ENCODE assay signal across 26 cellular contexts in genomic region chr3:43094381-43094780, GRCh38.
"Had no signal": no experiment of that assay in that cellular context is flagged by ENCODE, and none has a peak within 500 bp of the region (broad histone marks: within the 10 kb centered on the region; RNA-seq: fewer than 3 reads in every experiment).

No MANE protein-coding gene starts in this region.

- H3K4me1 ChIP-seq: breast epithelium, spleen had no signal

- H3K27me3 ChIP-seq: breast epithelium, spleen, suprapubic skin, tibial nerve had no signal

- H3K27ac ChIP-seq: breast epithelium, coronary artery, spleen, suprapubic skin, tibial nerve, VCaP had no signal

- H3K27me3 Mint-ChIP-seq: activated naive CD4-positive, alpha-beta T cell treated with anti-CD3 and anti-CD28 coated beads, Interleukin-2, amount 10 ng/mL, durations not matched to agents 7 days and 5 days; activated naive CD8-positive, alpha-beta T cell treated with anti-CD3 and anti-CD28 coated beads, Interleukin-2, amount 10 ng/mL, durations not matched to agents 7 days and 5 days; central memory CD8-positive, alpha-beta T cell; naive B cell had no signal

- H3K36me3 ChIP-seq: breast epithelium, suprapubic skin had no signal

- ATAC-seq: activated CD4-positive, CD25-positive, alpha-beta regulatory T cell treated with anti-CD3 and anti-CD28 coated beads, Interleukin-2, amount 50 U/mL, for 24 hours; left cardiac atrium; left ventricle myocardium superior; mucosa of descending colon had no signal

- H3K27ac Mint-ChIP-seq: activated naive CD4-positive, alpha-beta T cell treated with anti-CD3 and anti-CD28 coated beads, Interleukin-2, amount 10 ng/mL, durations not matched to agents 7 days and 5 days; activated naive CD8-positive, alpha-beta T cell treated with anti-CD3 and anti-CD28 coated beads, Interleukin-2, amount 10 ng/mL, durations not matched to agents 7 days and 5 days; activated T-helper 1 cell treated with anti-CD3 and anti-CD28 coated beads, Interleukin-12 subunit alpha, Interleukin-12 subunit beta, Interleukin-2, Interleukin-4 antibody, amounts not matched to agents 30 ng/mL and 10 ng/mL and 1 ng/mL, durations not matched to agents 14 hours and 24 hours and 36 hours had no signal

- DNase-seq: activated CD4-positive, alpha-beta T cell treated with anti-CD3 and anti-CD28 coated beads for 48 hours; activated CD4-positive, alpha-beta T cell treated with anti-CD3 and anti-CD28 coated beads, Interleukin-2, amount 50 U/mL, for 48 hours; activated CD8-positive, alpha-beta memory T cell treated with anti-CD3 and anti-CD28 coated beads, Interleukin-2, amount 50 U/mL, for 4 hours; activated gamma-delta T cell; activated naive CD4-positive, alpha-beta T cell treated with anti-CD3 and anti-CD28 coated beads, Interleukin-2, amount 10 ng/mL, durations not matched to agents 7 days and 5 days; activated naive CD8-positive, alpha-beta T cell treated with anti-CD3 and anti-CD28 coated beads, Interleukin-2, amount 10 ng/mL, durations not matched to agents 7 days and 5 days; activated T-cell treated with anti-CD3 and anti-CD28 coated beads, Interleukin-2, amount 50 U/mL, for 1 hour; head of caudate nucleus; hippocampal formation; left cardiac atrium; left ventricle myocardium superior; mucosa of descending colon; naive B cell; occipital lobe; right cardiac atrium; spleen; stimulated activated naive CD4-positive, alpha-beta T cell; T-helper 9 cell had no signal

- H3K9me3 Mint-ChIP-seq: activated naive CD4-positive, alpha-beta T cell treated with anti-CD3 and anti-CD28 coated beads, Interleukin-2, amount 10 ng/mL, durations not matched to agents 7 days and 5 days; activated naive CD8-positive, alpha-beta T cell treated with anti-CD3 and anti-CD28 coated beads, Interleukin-2, amount 10 ng/mL, durations not matched to agents 7 days and 5 days; activated T-helper 1 cell treated with anti-CD3 and anti-CD28 coated beads, Interleukin-12 subunit alpha, Interleukin-12 subunit beta, Interleukin-2, Interleukin-4 antibody, amounts not matched to agents 30 ng/mL and 10 ng/mL and 1 ng/mL, durations not matched to agents 14 hours and 24 hours and 36 hours; central memory CD8-positive, alpha-beta T cell; naive B cell had no signal

- H3K9me3 ChIP-seq: breast epithelium, mucosa of descending colon, spleen, suprapubic skin, tibial nerve had no signal

- H3K4me3 ChIP-seq: breast epithelium, coronary artery, mucosa of descending colon, spleen, suprapubic skin, tibial nerve had no signal

- H3K4me3 Mint-ChIP-seq: activated naive CD4-positive, alpha-beta T cell treated with anti-CD3 and anti-CD28 coated beads, Interleukin-2, amount 10 ng/mL, durations not matched to agents 7 days and 5 days; activated naive CD8-positive, alpha-beta T cell treated with anti-CD3 and anti-CD28 coated beads, Interleukin-2, amount 10 ng/mL, durations not matched to agents 7 days and 5 days; activated T-helper 1 cell treated with anti-CD3 and anti-CD28 coated beads, Interleukin-12 subunit alpha, Interleukin-12 subunit beta, Interleukin-2, Interleukin-4 antibody, amounts not matched to agents 30 ng/mL and 10 ng/mL and 1 ng/mL, durations not matched to agents 14 hours and 24 hours and 36 hours; central memory CD8-positive, alpha-beta T cell; naive B cell had no signal

- H3K36me3 Mint-ChIP-seq: activated naive CD4-positive, alpha-beta T cell treated with anti-CD3 and anti-CD28 coated beads, Interleukin-2, amount 10 ng/mL, durations not matched to agents 7 days and 5 days; naive B cell had no signal
